In the genomic region with DNA sequence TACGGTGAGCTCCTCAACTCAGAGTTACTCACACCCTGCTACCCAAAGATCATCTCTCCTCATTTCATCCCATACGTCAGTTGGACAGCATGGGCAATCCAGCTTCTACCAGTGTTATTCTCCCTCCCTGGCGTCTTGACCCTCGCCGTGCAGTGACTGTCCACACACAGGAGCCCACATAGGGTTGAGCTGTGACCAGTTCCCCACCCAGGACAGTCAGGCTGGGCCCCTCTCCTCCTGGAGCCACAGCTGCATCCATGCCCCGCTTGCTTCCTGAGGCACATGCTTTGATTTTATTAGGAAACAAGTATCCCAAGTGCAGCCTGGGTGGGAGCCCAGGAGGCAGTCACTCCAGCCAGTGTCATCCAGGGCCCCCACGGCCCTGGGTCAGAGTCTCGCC, we compare ENCODE assay signal across 28 cellular contexts.
"Had no signal": no experiment of that assay in that cellular context is flagged by ENCODE, and none has a peak within 500 bp of the region (broad histone marks: within the 10 kb centered on the region; RNA-seq: fewer than 3 reads in every experiment).

No MANE protein-coding gene starts in this region.

- H3K4me3 ChIP-seq: stomach, suprapubic skin, testis, thoracic aorta, thyroid gland, tibial artery, tibial nerve, transverse colon, upper lobe of left lung, uterus, vagina had no signal

- H3K36me3 Mint-ChIP-seq: stimulated activated effector memory CD8-positive, alpha-beta T cell treated with anti-CD3 and anti-CD28 coated beads, Interleukin-12 subunit alpha, Interleukin-12 subunit beta, amount 100 ng/mL, for 72 hours; stimulated activated memory B cell treated with anti-CD40 and anti-IgM and Interleukin-4, amounts not matched to agents 10 μg/mL and 1 μg/mL and 100 μg/mL, for 72 hours; stimulated activated naive B cell treated with anti-CD40 and anti-IgM and Interleukin-4, amounts not matched to agents 10 μg/mL and 1 μg/mL and 100 μg/mL, for 72 hours; type B pancreatic cell had no signal

- DNase-seq: stimulated activated CD4-positive, alpha-beta T cell treated with anti-CD3 and anti-CD28 coated beads, Interleukin-2, amount 100 ng/mL, for 48 hours; stimulated activated CD4-positive, alpha-beta T cell treated with anti-CD3 and anti-CD28 coated beads, Interleukin-4, amount 100 ng/mL, for 1 hour; stimulated activated CD4-positive, alpha-beta T cell treated with anti-CD3 and anti-CD28 coated beads, Interleukin-4, amount 100 ng/mL, for 24 hours; stimulated activated CD4-positive, alpha-beta T cell treated with anti-CD3 and anti-CD28 coated beads, Interleukin-4, amount 100 ng/mL, for 4 hours; stimulated activated CD8-positive, alpha-beta memory T cell treated with anti-CD3 and anti-CD28 coated beads, Interleukin-4, amount 100 ng/mL, for 48 hours; stimulated activated naive B cell treated with anti-CD40 and anti-IgM and Interleukin-4, amounts not matched to agents 10 μg/mL and 1 μg/mL and 100 μg/mL, for 72 hours; stimulated activated naive CD4-positive, alpha-beta T cell; stimulated activated naive CD4-positive, alpha-beta T cell treated with Interleukin-2 at 50 U/mL for 16 hours; stimulated activated naive CD8-positive, alpha-beta T cell treated with anti-CD3 and anti-CD28 coated beads, Interleukin-15, amount 100 ng/mL, for 72 hours; stimulated activated naive CD8-positive, alpha-beta T cell treated with anti-CD3 and anti-CD28 coated beads, Interleukin-15, Interleukin-2, amounts not matched to agents 100 U/mL and 50 U/mL, for 24 hours; stomach; substantia nigra; testis; thyroid gland; tibial artery; transverse colon; trophoblast cell; upper lobe of left lung; uterus had no signal

- H3K9me3 Mint-ChIP-seq: stimulated activated effector memory CD8-positive, alpha-beta T cell treated with anti-CD3 and anti-CD28 coated beads, Interleukin-12 subunit alpha, Interleukin-12 subunit beta, amount 100 ng/mL, for 72 hours; stimulated activated naive B cell treated with anti-CD40 and anti-IgM and Interleukin-4, amounts not matched to agents 10 μg/mL and 1 μg/mL and 100 μg/mL, for 72 hours; stimulated activated naive CD8-positive, alpha-beta T cell treated with anti-CD3 and anti-CD28 coated beads, Interleukin-15, amount 100 ng/mL, for 72 hours; stimulated activated naive CD8-positive, alpha-beta T cell treated with anti-CD3 and anti-CD28 coated beads, Interleukin-15, Interleukin-2, amounts not matched to agents 100 ng/mL and 50 ng/mL, for 24 hours; type B pancreatic cell had no signal

- H3K27me3 ChIP-seq: testis, thyroid gland, vagina had no signal

- FAIRE-seq: urothelium cell line had no signal

- H3K36me3 ChIP-seq: stomach, suprapubic skin, thoracic aorta, thyroid gland, tibial artery, tibial nerve, transverse colon, upper lobe of left lung, uterus, vagina had no signal

- H3K27ac ChIP-seq: stomach, suprapubic skin, testis, thoracic aorta, thyroid gland, tibial artery, tibial nerve, transverse colon, upper lobe of left lung, uterus, vagina had no signal

- H3K27ac Mint-ChIP-seq: stimulated activated effector memory CD8-positive, alpha-beta T cell treated with anti-CD3 and anti-CD28 coated beads, Interleukin-12 subunit alpha, Interleukin-12 subunit beta, amount 100 ng/mL, for 72 hours; stimulated activated memory B cell treated with anti-CD40 and anti-IgM and Interleukin-4, amounts not matched to agents 10 μg/mL and 1 μg/mL and 100 μg/mL, for 72 hours; stimulated activated naive B cell treated with anti-CD40 and anti-IgM and Interleukin-4, amounts not matched to agents 10 μg/mL and 1 μg/mL and 100 μg/mL, for 72 hours; stimulated activated naive CD8-positive, alpha-beta T cell treated with anti-CD3 and anti-CD28 coated beads, Interleukin-15, Interleukin-2, amounts not matched to agents 100 ng/mL and 50 ng/mL, for 24 hours; type B pancreatic cell had no signal

- H3K4me3 Mint-ChIP-seq: stimulated activated effector memory CD8-positive, alpha-beta T cell treated with anti-CD3 and anti-CD28 coated beads, Interleukin-12 subunit alpha, Interleukin-12 subunit beta, amount 100 ng/mL, for 72 hours; stimulated activated memory B cell treated with anti-CD40 and anti-IgM and Interleukin-4, amounts not matched to agents 10 μg/mL and 1 μg/mL and 100 μg/mL, for 72 hours; stimulated activated naive B cell treated with anti-CD40 and anti-IgM and Interleukin-4, amounts not matched to agents 10 μg/mL and 1 μg/mL and 100 μg/mL, for 72 hours; stimulated activated naive CD8-positive, alpha-beta T cell treated with anti-CD3 and anti-CD28 coated beads, Interleukin-15, amount 100 ng/mL, for 72 hours; stimulated activated naive CD8-positive, alpha-beta T cell treated with anti-CD3 and anti-CD28 coated beads, Interleukin-15, Interleukin-2, amounts not matched to agents 100 ng/mL and 50 ng/mL, for 24 hours; type B pancreatic cell had no signal

- H3K4me1 Mint-ChIP-seq: stimulated activated effector memory CD8-positive, alpha-beta T cell treated with anti-CD3 and anti-CD28 coated beads, Interleukin-12 subunit alpha, Interleukin-12 subunit beta, amount 100 ng/mL, for 72 hours; stimulated activated memory B cell treated with anti-CD40 and anti-IgM and Interleukin-4, amounts not matched to agents 10 μg/mL and 1 μg/mL and 100 μg/mL, for 72 hours; stimulated activated naive B cell treated with anti-CD40 and anti-IgM and Interleukin-4, amounts not matched to agents 10 μg/mL and 1 μg/mL and 100 μg/mL, for 72 hours; stimulated activated naive CD8-positive, alpha-beta T cell treated with anti-CD3 and anti-CD28 coated beads, Interleukin-15, amount 100 ng/mL, for 72 hours had no signal

- H3K9me3 ChIP-seq: stomach, suprapubic skin, testis, thoracic aorta, thyroid gland, tibial artery, tibial nerve, transverse colon, upper lobe of left lung, uterus, vagina had no signal

- ATAC-seq: stimulated activated effector memory CD8-positive, alpha-beta T cell treated with anti-CD3 and anti-CD28 coated beads, Interleukin-12 subunit alpha, Interleukin-12 subunit beta, amount 100 ng/mL, for 72 hours; stimulated activated memory B cell treated with anti-CD40 and anti-IgM and Interleukin-4, amounts not matched to agents 10 μg/mL and 1 μg/mL and 100 μg/mL, for 72 hours; stimulated activated naive B cell treated with anti-CD40 and anti-IgM and Interleukin-4, amounts not matched to agents 10 μg/mL and 1 μg/mL and 100 μg/mL, for 72 hours; stimulated activated naive CD8-positive, alpha-beta T cell treated with anti-CD3 and anti-CD28 coated beads, Interleukin-15, amount 100 ng/mL, for 72 hours; stimulated activated naive CD8-positive, alpha-beta T cell treated with anti-CD3 and anti-CD28 coated beads, Interleukin-15, Interleukin-2, amounts not matched to agents 100 U/mL and 50 U/mL, for 24 hours had no signal

- H3K4me1 ChIP-seq: thyroid gland, tibial artery, transverse colon, upper lobe of left lung, uterus, vagina had no signal
